8 cellular contexts compared by ENCODE assay signal in the genomic region with DNA sequence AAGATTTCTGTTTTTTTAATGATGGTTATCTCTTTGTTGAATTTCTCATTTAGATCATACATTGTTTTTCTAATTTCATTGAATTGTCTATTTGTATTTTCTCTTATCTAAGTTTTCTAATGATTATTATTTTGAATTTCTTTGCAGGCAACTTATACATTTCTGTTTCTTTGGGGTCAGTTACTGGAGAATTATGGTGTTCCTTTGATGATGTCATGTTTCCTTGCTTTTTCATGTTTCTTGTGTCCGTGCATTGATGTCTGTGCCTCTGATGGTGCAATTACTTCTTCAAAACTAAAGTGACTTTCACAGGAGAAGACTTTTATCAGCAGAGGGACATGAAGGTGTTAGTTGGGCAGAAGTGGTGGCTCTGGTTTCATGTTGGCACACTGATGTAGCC.
"Had no signal": no experiment of that assay in that cellular context is flagged by ENCODE, and none has a peak within 500 bp of the region (broad histone marks: within the 10 kb centered on the region; RNA-seq: fewer than 3 reads in every experiment).

No MANE protein-coding gene starts in this region.

- H3K4me3 ChIP-seq: GM12878 had no signal

- DNase-seq: GDM1, GF-D8 had no signal

- ATAC-seq: GM12878 had no signal

- FAIRE-seq: G401.6, GM12878, GM12891, GM12892, GM18507, GM19239 had no signal
